ENCODE assay signal across 29 cellular contexts in genomic region chr3:2875699-2876098, GRCh38.
DNase-seq lines count a peak whose midpoint lies in the region; ATAC-seq and TF ChIP-seq lines count a peak whose summit lies in the region.
"Had no signal": no experiment of that assay in that cellular context is flagged by ENCODE, and none has a peak within 500 bp of the region (broad histone marks: within the 10 kb centered on the region; RNA-seq: fewer than 3 reads in every experiment).

No MANE protein-coding gene starts in this region.

- peaks cover 3% of the 10 kb centered on the region for H3K9me3 Mint-ChIP-seq in natural killer cell treated with Interleukin-12 subunit alpha and Interleukin-12 subunit beta and Interleukin-15 and Interleukin-18, amount 100 ng/mL, for 72 hours
- H3K9me3 Mint-ChIP-seq: CD4-positive, alpha-beta T cell; CD8-positive, alpha-beta memory T cell; CD8-positive, alpha-beta T cell had no signal

- DNase-seq in body of pancreas = no peak
- DNase-seq in natural killer cell treated with Interleukin-12 subunit alpha and Interleukin-12 subunit beta and Interleukin-15 and Interleukin-18, amount 100 ng/mL, for 72 hours (ENCODE audit: low spot score) = no peak
- DNase-seq in SHP77 (lab: John Stamatoyannopoulos, UW) = no peak
- DNase-seq: 8988T; ACHN; AML-193; BE2C; Caco-2; Calu3; CD4-positive, alpha-beta memory T cell; CD4-positive, alpha-beta T cell; CD4-positive, CD25-positive, alpha-beta regulatory T cell; CD8-positive, alpha-beta memory T cell; CD8-positive, alpha-beta T cell; COR-L47; DMS 273 treated with DMSO at 0.1 percent for 48 hours; DMS153; DMS53; DMS79; DMS79 treated with DMSO at 0.1 percent for 48 hours; DND-41; EL had no signal

- TF ChIP-seq POLR2A in body of pancreas (IDR thresholded peaks at IDR 0.05) = no peak

- H3K27ac ChIP-seq in body of pancreas = no peak overlapping the region
- H3K27ac ChIP-seq in temporal lobe (ENCODE audit: low read depth, low read length) = peak overlapping the region; percentile 53
- H3K27ac ChIP-seq: 22Rv1; A549; BLaER1; BLaER1 treated with 17β-estradiol and CSF1 and Interleukin-3, amounts not matched to agents 10 nM and 100 nM had no signal

- H3K27me3 ChIP-seq in body of pancreas = no peaks in the 10 kb centered on the region
- H3K27me3 ChIP-seq: BE2C; BLaER1; BLaER1 treated with 17β-estradiol and CSF1 and Interleukin-3, amounts not matched to agents 10 nM and 100 nM had no signal

- H3K36me3 ChIP-seq in body of pancreas (replicated peaks in 1 of 2; ENCODE audit: insufficient read depth in 1 of 2, low read depth in 2 of 2) = no peaks in the 10 kb centered on the region
- H3K36me3 ChIP-seq: BE2C; BLaER1; BLaER1 treated with 17β-estradiol and CSF1 and Interleukin-3, amounts not matched to agents 10 nM and 100 nM had no signal

- intact Hi-C loops in body of pancreas (cut with DNase I) = no loop called here

- H3K4me1 ChIP-seq in body of pancreas = no peaks in the 10 kb centered on the region
- H3K4me1 ChIP-seq: A549, BE2C, BLaER1, Caco-2 had no signal

- ATAC-seq in body of pancreas = peak; percentile 62
- ATAC-seq in natural killer cell treated with Interleukin-12 subunit alpha and Interleukin-12 subunit beta and Interleukin-15 and Interleukin-18, amount 100 ng/mL, for 72 hours = no peak
- ATAC-seq: A549; CD8-positive, alpha-beta T cell had no signal

- H3K36me3 Mint-ChIP-seq in natural killer cell treated with Interleukin-12 subunit alpha and Interleukin-12 subunit beta and Interleukin-15 and Interleukin-18, amount 100 ng/mL, for 72 hours = no peaks in the 10 kb centered on the region
- H3K36me3 Mint-ChIP-seq: CD14-positive monocyte; CD4-positive, alpha-beta memory T cell; CD4-positive, CD25-positive, alpha-beta regulatory T cell; CD8-positive, alpha-beta memory T cell; CD8-positive, alpha-beta T cell had no signal

- no peaks in the 10 kb centered on the region for H3K4me1 Mint-ChIP-seq in natural killer cell treated with Interleukin-12 subunit alpha and Interleukin-12 subunit beta and Interleukin-15 and Interleukin-18, amount 100 ng/mL, for 72 hours (ENCODE audit: low read depth in 2 of 2)
- H3K4me1 Mint-ChIP-seq: B cell; CD14-positive monocyte; CD4-positive, alpha-beta memory T cell; CD4-positive, CD25-positive, alpha-beta regulatory T cell; CD8-positive, alpha-beta memory T cell had no signal

- no peak overlapping the region for H3K4me3 Mint-ChIP-seq in natural killer cell treated with Interleukin-12 subunit alpha and Interleukin-12 subunit beta and Interleukin-15 and Interleukin-18, amount 100 ng/mL, for 72 hours
- H3K4me3 Mint-ChIP-seq: B cell; CD14-positive monocyte; CD4-positive, alpha-beta memory T cell; CD4-positive, alpha-beta T cell; CD4-positive, CD25-positive, alpha-beta regulatory T cell; CD8-positive, alpha-beta memory T cell; CD8-positive, alpha-beta T cell had no signal

- no peak overlapping the region for H3K27ac Mint-ChIP-seq in natural killer cell treated with Interleukin-12 subunit alpha and Interleukin-12 subunit beta and Interleukin-15 and Interleukin-18, amount 100 ng/mL, for 72 hours
- H3K27ac Mint-ChIP-seq: B cell; CD14-positive monocyte; CD4-positive, alpha-beta memory T cell; CD4-positive, alpha-beta T cell; CD4-positive, CD25-positive, alpha-beta regulatory T cell; CD8-positive, alpha-beta memory T cell; CD8-positive, alpha-beta T cell had no signal

- peaks cover 7 to 8% of the 10 kb centered on the region in 2 donors for H3K27me3 Mint-ChIP-seq in natural killer cell treated with Interleukin-12 subunit alpha and Interleukin-12 subunit beta and Interleukin-15 and Interleukin-18, amount 100 ng/mL, for 72 hours
- H3K27me3 Mint-ChIP-seq: CD4-positive, CD25-positive, alpha-beta regulatory T cell had no signal

- WGBS in body of pancreas, 2 donors = 49 to 50% methylated on average over 3 of the region's 3 CpGs

- no peak overlapping the region for H3K4me3 ChIP-seq in body of pancreas
- H3K4me3 ChIP-seq: A549; BLaER1; BLaER1 treated with 17β-estradiol and CSF1 and Interleukin-3, amounts not matched to agents 10 nM and 100 nM had no signal

- no peaks in the 10 kb centered on the region for H3K9me3 ChIP-seq in body of pancreas
- H3K9me3 ChIP-seq: A549; BE2C; BLaER1; BLaER1 treated with 17β-estradiol and CSF1 and Interleukin-3, amounts not matched to agents 10 nM and 100 nM; Caco-2 had no signal

- no peak for TF ChIP-seq CTCF in body of pancreas (IDR thresholded peaks at IDR 0.05)
